In the genomic region with DNA sequence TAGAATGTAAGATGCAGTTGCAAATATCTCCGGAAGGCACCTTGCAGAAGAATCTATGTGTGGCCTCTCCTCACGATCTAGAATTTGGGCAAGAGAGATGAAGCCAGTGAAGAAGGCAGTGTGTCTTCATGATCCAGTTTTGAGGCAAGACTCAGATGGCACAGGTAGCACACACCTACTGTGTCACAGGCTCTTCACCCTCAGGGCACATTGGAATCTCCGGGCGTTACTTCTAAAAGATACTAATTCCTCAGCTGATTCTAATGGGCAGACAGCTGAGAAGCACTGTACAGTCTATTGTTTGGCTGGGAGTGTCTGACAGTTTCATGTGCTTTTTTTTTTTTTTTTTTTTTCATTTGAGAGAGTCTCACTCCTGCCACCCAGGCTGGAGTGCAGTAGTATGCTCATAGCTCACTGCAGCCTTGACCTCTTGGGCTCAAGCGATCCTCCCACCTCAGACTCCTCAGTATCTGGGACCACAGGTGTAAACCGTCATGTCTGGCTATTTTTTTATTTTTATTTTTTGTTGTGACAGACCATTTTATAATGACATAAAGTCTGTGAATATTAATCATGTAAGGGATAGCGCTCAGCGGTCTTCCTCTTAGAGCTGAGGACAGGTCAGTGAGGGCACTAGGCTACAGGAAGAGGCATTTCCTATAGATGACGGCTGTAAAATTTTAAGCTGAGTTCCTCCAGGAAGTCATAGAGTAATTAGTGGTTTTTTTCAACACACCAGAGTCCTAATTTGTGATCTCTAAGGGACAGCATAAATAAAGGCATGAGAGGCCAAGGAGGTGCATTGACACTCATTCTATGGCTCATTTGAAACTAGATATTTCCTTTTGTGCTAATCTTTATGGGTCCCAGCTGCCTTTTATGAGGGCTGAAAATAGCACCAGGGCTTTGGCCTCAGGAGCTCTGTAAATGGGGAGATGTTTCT, we compare ENCODE assay signal across 11 cellular contexts. TPM values are rescaled to one million over a fixed set of nuclear protein-coding genes. Genes with fewer than 3 reads are reported as not detected.
DNase-seq lines count a peak whose midpoint lies in the region; ATAC-seq and TF ChIP-seq lines count a peak whose summit lies in the region.
"Had no signal": no experiment of that assay in that cellular context is flagged by ENCODE, and none has a peak within 500 bp of the region (broad histone marks: within the 10 kb centered on the region; RNA-seq: fewer than 3 reads in every experiment).

No MANE protein-coding gene starts in this region.

- no peak for ATAC-seq in HG03439 (IDR thresholded peaks at IDR 0.05; ENCODE audit: unreplicated experiment)
- no peak for ATAC-seq in GM19452 (IDR thresholded peaks at IDR 0.05; ENCODE audit: unreplicated experiment)
- ATAC-seq in GM21526 (IDR thresholded peaks at IDR 0.05; ENCODE audit: low FRiP score, unreplicated experiment) = no peak

- no peak for TF ChIP-seq CTCF in Peyer's patch (IDR thresholded peaks at IDR 0.05)

- DNase-seq in DMS153 treated with DMSO at 0.1 percent for 48 hours (lab: John Stamatoyannopoulos, UW; ENCODE audit: unreplicated experiment) = peak; percentile 55
- peak; percentile 76 for DNase-seq in KBM-7
- DNase-seq in Peyer's patch = no peak
- DNase-seq in mucosa of gallbladder (ENCODE audit: low spot score) = no peak
- DNase-seq: naive B cell, NCI-H446 treated with DMSO at 0.1 percent for 48 hours had no signal

- H3K27me3 ChIP-seq in Peyer's patch = no peaks in the 10 kb centered on the region
- H3K27me3 ChIP-seq in mucosa of rectum (ENCODE audit: control insufficient read depth in 2 of 2, insufficient read depth in 2 of 2, low read length in 2 of 2) = no peaks in the 10 kb centered on the region

- H3K27ac ChIP-seq in Peyer's patch (peak overlapping the region in 3 of 4 donors; percentile 23 to 72 (median 35)), mucosa of rectum (ENCODE audit: low read depth in 2 of 2, low read length in 2 of 2) (peak overlapping the region; percentile 85 to 86)

- H3K9me3 ChIP-seq in Peyer's patch = no peaks in the 10 kb centered on the region
- peaks cover 0 to 2% of the 10 kb centered on the region in 2 donors for H3K9me3 ChIP-seq in mucosa of rectum (ENCODE audit: control insufficient read depth in 2 of 2, low read length in 2 of 2)

- in situ Hi-C loops in KBM-7 (cut with MboI; ENCODE audit: low pct_unique_long_range_greater_than_20kb, low sequenced_read_pairs) = no loop called here

- TF ChIP-seq POLR2A in Peyer's patch (IDR thresholded peaks at IDR 0.05) = no peak

- H3K36me3 ChIP-seq in Peyer's patch (no peaks in the 10 kb centered on the region), mucosa of rectum (ENCODE audit: control insufficient read depth in 2 of 2, insufficient read depth in 2 of 2, low read length in 2 of 2) (peaks cover 0 to 3% of the 10 kb centered on the region in 2 donors)

- H3K4me1 ChIP-seq in Peyer's patch = peaks cover 0 to 32% (median 2%) of the 10 kb centered on the region in 4 donors
- peaks cover 36 to 69% of the 10 kb centered on the region in 2 donors for H3K4me1 ChIP-seq in mucosa of rectum (ENCODE audit: control insufficient read depth in 2 of 2, insufficient read depth in 2 of 2, low read length in 2 of 2)

- H3K9ac ChIP-seq in mucosa of rectum (ENCODE audit: low read depth in 1 of 2, low read length in 2 of 2) = peak overlapping the region; percentile 26 to 53

- H3K4me3 ChIP-seq in Peyer's patch (no peak overlapping the region), mucosa of rectum (ENCODE audit: low read length in 2 of 2) (peak overlapping the region; percentile 39 to 55)

RNA-seq across cellular contexts. Expression of a gene that starts 4.0 kb away (rescaled TPM):
- 10 to 100 TPM; 13.2 to 31.0 (median 25.9) TPM for total RNA-seq in Peyer's patch
- 24.3 TPM for total RNA-seq in mucosa of gallbladder

RNA-seq across cellular contexts. Expression of a gene that starts 42.8 kb away (rescaled TPM):
- total RNA-seq in Peyer's patch (1 to 10 TPM in 1 of 4 donors, under 1 TPM in 1, not detected in 2; 0.40 to 5.8 TPM), mucosa of gallbladder (0.37 TPM)

RNA-seq across cellular contexts. Expression of a gene that starts 55.7 kb away (rescaled TPM):
- not detected for total RNA-seq in Peyer's patch
- total RNA-seq in mucosa of gallbladder = 0.12 TPM
- total RNA-seq: activated T-helper 1 cell treated with anti-CD3 and anti-CD28 coated beads, Interleukin-12 subunit alpha, Interleukin-12 subunit beta, Interleukin-2, Interleukin-4 antibody, amounts not matched to agents 30 ng/mL and 10 ng/mL and 1 ng/mL, durations not matched to agents 14 hours and 24 hours and 36 hours had no signal

Comparison
In these comparisons a context has a peak if more than half of its experiments do, and no peak if none do; other contexts are left out.
1. DNase-seq: peak in DMS153 treated with DMSO at 0.1 percent for 48 hours (single experiment) and KBM-7 (single experiment); none in Peyer's patch (0 of 3) and mucosa of gallbladder (single experiment).
2. H3K4me3 ChIP-seq: peak in mucosa of rectum (2 of 2); none in Peyer's patch (0 of 4).